In genomic region chr10:6491841-6492609, GRCh38 we compare ENCODE assay signal across 1 cellular context.
TF ChIP-seq lines count a peak whose summit lies in the region.

No MANE protein-coding gene starts in this region.

TF ChIP-seq in GM12878, 131 proteins besides CTCF, POLR2A, EP300 and RAD21 (continued from another document and continues in another):
- TF ChIP-seq, protein P1, sequence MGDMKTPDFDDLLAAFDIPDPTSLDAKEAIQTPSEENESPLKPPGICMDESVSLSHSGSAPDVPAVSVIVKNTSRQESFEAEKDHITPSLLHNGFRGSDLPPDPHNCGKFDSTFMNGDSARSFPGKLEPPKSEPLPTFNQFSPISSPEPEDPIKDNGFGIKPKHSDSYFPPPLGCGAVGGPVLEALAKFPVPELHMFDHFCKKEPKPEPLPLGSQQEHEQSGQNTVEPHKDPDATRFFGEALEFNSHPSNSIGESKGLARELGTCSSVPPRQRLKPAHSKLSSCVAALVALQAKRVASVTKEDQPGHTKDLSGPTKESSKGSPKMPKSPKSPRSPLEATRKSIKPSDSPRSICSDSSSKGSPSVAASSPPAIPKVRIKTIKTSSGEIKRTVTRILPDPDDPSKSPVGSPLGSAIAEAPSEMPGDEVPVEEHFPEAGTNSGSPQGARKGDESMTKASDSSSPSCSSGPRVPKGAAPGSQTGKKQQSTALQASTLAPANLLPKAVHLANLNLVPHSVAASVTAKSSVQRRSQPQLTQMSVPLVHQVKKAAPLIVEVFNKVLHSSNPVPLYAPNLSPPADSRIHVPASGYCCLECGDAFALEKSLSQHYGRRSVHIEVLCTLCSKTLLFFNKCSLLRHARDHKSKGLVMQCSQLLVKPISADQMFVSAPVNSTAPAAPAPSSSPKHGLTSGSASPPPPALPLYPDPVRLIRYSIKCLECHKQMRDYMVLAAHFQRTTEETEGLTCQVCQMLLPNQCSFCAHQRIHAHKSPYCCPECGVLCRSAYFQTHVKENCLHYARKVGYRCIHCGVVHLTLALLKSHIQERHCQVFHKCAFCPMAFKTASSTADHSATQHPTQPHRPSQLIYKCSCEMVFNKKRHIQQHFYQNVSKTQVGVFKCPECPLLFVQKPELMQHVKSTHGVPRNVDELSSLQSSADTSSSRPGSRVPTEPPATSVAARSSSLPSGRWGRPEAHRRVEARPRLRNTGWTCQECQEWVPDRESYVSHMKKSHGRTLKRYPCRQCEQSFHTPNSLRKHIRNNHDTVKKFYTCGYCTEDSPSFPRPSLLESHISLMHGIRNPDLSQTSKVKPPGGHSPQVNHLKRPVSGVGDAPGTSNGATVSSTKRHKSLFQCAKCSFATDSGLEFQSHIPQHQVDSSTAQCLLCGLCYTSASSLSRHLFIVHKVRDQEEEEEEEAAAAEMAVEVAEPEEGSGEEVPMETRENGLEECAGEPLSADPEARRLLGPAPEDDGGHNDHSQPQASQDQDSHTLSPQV (IDR thresholded peaks at IDR 0.05): peak; percentile 77; the same call in 1 of the 2 replicates
- TF ChIP-seq ZNF384 (IDR thresholded peaks at IDR 0.05; ENCODE audit: borderline replicate concordance, low read depth, low read length): peak; percentile 71
- TF ChIP-seq SUPT20H (IDR thresholded peaks at IDR 0.05; ENCODE audit: borderline replicate concordance, control insufficient read depth, low read depth, low read length): no peak
- TF ChIP-seq RBBP5 (conservative IDR thresholded peaks at IDR 0.05): no peak
- no peak for TF ChIP-seq RUNX3 (IDR thresholded peaks at IDR 0.05; ENCODE audit: low read length)
- TF ChIP-seq IKZF1 (conservative IDR thresholded peaks at IDR 0.05): peak; percentile 85
- TF ChIP-seq, protein P2, sequence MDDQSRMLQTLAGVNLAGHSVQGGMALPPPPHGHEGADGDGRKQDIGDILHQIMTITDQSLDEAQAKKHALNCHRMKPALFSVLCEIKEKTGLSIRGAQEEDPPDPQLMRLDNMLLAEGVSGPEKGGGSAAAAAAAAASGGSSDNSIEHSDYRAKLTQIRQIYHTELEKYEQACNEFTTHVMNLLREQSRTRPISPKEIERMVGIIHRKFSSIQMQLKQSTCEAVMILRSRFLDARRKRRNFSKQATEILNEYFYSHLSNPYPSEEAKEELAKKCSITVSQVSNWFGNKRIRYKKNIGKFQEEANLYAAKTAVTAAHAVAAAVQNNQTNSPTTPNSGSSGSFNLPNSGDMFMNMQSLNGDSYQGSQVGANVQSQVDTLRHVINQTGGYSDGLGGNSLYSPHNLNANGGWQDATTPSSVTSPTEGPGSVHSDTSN (IDR thresholded peaks at IDR 0.05; ENCODE audit: insufficient replicate concordance, low read depth, low read length): no peak
- TF ChIP-seq MAX (IDR thresholded peaks at IDR 0.05; ENCODE audit: low read depth, low read length): no peak
- peak; percentile 82 for TF ChIP-seq MEF2B (IDR thresholded peaks at IDR 0.05; ENCODE audit: partially characterized antibody, poor library complexity, severe bottlenecking)
- TF ChIP-seq JUNB (IDR thresholded peaks at IDR 0.05): no peak
- TF ChIP-seq BHLHE40 (IDR thresholded peaks at IDR 0.05; ENCODE audit: borderline replicate concordance in 1 of 2, low read depth in 2 of 2, low read length in 1 of 2): peak; percentile 24 to 73; a peak in 3 of 4 replicates
- TF ChIP-seq, protein P3, sequence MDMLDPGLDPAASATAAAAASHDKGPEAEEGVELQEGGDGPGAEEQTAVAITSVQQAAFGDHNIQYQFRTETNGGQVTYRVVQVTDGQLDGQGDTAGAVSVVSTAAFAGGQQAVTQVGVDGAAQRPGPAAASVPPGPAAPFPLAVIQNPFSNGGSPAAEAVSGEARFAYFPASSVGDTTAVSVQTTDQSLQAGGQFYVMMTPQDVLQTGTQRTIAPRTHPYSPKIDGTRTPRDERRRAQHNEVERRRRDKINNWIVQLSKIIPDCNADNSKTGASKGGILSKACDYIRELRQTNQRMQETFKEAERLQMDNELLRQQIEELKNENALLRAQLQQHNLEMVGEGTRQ (IDR thresholded peaks at IDR 0.05; ENCODE audit: borderline replicate concordance, low read depth, low read length): no peak
- peak; percentile 76 for TF ChIP-seq SKIL (IDR thresholded peaks at IDR 0.05; ENCODE audit: low read depth, poor library complexity, severe bottlenecking)
- TF ChIP-seq EED (IDR thresholded peaks at IDR 0.05; ENCODE audit: low read depth): no peak
- TF ChIP-seq PAX5 (IDR thresholded peaks at IDR 0.05; ENCODE audit: borderline replicate concordance, low read depth, low read length): no peak
- peak; percentile 46; the same call in 1 of the 2 replicates for TF ChIP-seq SPI1 (IDR thresholded peaks at IDR 0.05; ENCODE audit: borderline replicate concordance, insufficient read depth, low read depth, low read length)
- TF ChIP-seq REST (IDR thresholded peaks at IDR 0.05; ENCODE audit: low read depth, low read length): no peak
- no peak for TF ChIP-seq ZZZ3 (IDR thresholded peaks at IDR 0.05; ENCODE audit: control insufficient read depth, insufficient read length, low read depth)
- TF ChIP-seq, protein P4, sequence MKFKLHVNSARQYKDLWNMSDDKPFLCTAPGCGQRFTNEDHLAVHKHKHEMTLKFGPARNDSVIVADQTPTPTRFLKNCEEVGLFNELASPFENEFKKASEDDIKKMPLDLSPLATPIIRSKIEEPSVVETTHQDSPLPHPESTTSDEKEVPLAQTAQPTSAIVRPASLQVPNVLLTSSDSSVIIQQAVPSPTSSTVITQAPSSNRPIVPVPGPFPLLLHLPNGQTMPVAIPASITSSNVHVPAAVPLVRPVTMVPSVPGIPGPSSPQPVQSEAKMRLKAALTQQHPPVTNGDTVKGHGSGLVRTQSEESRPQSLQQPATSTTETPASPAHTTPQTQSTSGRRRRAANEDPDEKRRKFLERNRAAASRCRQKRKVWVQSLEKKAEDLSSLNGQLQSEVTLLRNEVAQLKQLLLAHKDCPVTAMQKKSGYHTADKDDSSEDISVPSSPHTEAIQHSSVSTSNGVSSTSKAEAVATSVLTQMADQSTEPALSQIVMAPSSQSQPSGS (IDR thresholded peaks at IDR 0.05; ENCODE audit: low read length): no peak
- peak; percentile 82; the same call in 1 of the 2 replicates for TF ChIP-seq NBN (IDR thresholded peaks at IDR 0.05)
- no peak for TF ChIP-seq RAD51 (IDR thresholded peaks at IDR 0.05)
- peak; percentile 53 for TF ChIP-seq SMAD1 (IDR thresholded peaks at IDR 0.05; ENCODE audit: low read depth, partially characterized antibody)
- TF ChIP-seq ZBTB4 (CRISPR knock-in tag; IDR thresholded peaks at IDR 0.05): no peak
- peak; percentile 90 for TF ChIP-seq SMARCA5 (IDR thresholded peaks at IDR 0.05)
- peak; percentile 43; the same call in 1 of the 2 replicates for TF ChIP-seq MXI1 (IDR thresholded peaks at IDR 0.05; ENCODE audit: low read depth, low read length)
- TF ChIP-seq, protein P5, sequence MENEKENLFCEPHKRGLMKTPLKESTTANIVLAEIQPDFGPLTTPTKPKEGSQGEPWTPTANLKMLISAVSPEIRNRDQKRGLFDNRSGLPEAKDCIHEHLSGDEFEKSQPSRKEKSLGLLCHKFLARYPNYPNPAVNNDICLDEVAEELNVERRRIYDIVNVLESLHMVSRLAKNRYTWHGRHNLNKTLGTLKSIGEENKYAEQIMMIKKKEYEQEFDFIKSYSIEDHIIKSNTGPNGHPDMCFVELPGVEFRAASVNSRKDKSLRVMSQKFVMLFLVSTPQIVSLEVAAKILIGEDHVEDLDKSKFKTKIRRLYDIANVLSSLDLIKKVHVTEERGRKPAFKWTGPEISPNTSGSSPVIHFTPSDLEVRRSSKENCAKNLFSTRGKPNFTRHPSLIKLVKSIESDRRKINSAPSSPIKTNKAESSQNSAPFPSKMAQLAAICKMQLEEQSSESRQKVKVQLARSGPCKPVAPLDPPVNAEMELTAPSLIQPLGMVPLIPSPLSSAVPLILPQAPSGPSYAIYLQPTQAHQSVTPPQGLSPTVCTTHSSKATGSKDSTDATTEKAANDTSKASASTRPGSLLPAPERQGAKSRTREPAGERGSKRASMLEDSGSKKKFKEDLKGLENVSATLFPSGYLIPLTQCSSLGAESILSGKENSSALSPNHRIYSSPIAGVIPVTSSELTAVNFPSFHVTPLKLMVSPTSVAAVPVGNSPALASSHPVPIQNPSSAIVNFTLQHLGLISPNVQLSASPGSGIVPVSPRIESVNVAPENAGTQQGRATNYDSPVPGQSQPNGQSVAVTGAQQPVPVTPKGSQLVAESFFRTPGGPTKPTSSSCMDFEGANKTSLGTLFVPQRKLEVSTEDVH (IDR thresholded peaks at IDR 0.05; ENCODE audit: low read depth, partially characterized antibody): peak; percentile 60
- TF ChIP-seq HDGF (IDR thresholded peaks at IDR 0.05): no peak
- TF ChIP-seq BCL11A (IDR thresholded peaks at IDR 0.05; ENCODE audit: low read depth, low read length): peak; percentile 41; the same call in 1 of the 2 replicates
- TF ChIP-seq TCF7 (IDR thresholded peaks at IDR 0.05; ENCODE audit: borderline replicate concordance): no peak
- no peak for TF ChIP-seq GABPA (IDR thresholded peaks at IDR 0.05; ENCODE audit: low read depth)
- no peak for TF ChIP-seq CBFB (IDR thresholded peaks at IDR 0.05; ENCODE audit: low read depth)
- TF ChIP-seq STAT3 (IDR thresholded peaks at IDR 0.05; ENCODE audit: low read depth, low read length): no peak
- TF ChIP-seq TAF1 (IDR thresholded peaks at IDR 0.05; ENCODE audit: borderline replicate concordance, low read depth, low read length): no peak
- TF ChIP-seq HDAC6 (IDR thresholded peaks at IDR 0.05; ENCODE audit: unreplicated experiment): no peak
- TF ChIP-seq TCF12 (IDR thresholded peaks at IDR 0.05; ENCODE audit: low read depth, low read length): no peak
